ENCODE assay signal across 16 cellular contexts in the genomic region with DNA sequence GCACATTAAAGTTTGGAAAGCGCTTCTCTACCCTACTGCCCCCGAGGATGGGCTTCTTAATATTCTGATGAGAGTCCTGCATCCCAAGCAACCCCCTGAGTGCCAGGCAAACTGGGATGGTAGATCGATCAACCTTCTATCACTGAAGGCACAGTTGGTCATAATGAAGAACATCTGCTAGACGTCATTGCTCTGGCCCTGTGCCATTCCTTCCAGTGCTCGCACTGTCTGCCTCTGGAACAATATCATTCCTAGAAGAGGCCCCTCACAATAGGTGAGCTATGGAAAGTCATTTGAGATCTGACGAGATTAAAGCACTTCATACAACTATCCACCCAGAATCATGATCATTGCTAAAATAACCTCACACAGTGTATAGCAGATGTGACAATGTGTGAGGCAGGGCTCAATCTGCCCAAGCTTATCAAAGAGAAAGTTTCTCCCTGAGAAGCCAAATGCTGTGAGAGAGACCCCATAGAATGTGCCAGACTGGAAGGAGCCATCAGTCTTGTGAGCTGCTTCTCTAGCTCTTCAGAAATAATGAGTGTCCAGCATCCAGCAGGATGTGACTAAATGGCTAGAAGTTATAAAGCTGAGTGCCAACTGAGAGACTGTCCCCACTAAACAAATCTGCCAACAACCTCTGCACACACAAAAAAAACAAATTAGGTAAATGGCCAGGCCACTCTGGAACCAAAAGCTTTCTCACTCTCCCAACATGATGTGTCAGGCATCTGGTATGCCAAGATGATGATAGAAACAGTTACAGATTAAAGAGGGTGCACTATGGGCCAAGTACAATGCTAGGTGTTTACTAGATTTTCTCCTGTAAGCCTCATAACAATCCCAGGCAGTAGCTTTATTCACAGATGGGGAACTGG.
DNase-seq lines count a peak whose midpoint lies in the region; TF ChIP-seq lines count a peak whose summit lies in the region.
"Had no signal": no experiment of that assay in that cellular context is flagged by ENCODE, and none has a peak within 500 bp of the region (broad histone marks: within the 10 kb centered on the region; RNA-seq: fewer than 3 reads in every experiment).

No MANE protein-coding gene starts in this region.

- H3K36me3 ChIP-seq in ACC112 (ENCODE audit: insufficient read depth, low read length) = no peaks in the 10 kb centered on the region
- H3K36me3 ChIP-seq: BLaER1, heart right ventricle had no signal

- no peak for TF ChIP-seq CTCF in GM20000 (IDR thresholded peaks at IDR 0.05; ENCODE audit: extremely low read depth, missing control alignments)

- no peak overlapping the region for H3K4me3 ChIP-seq in ACC112 (ENCODE audit: low read depth, low read length)
- H3K4me3 ChIP-seq: BLaER1, heart right ventricle, SK-N-MC, testis had no signal

- H3K79me2 ChIP-seq in ACC112 (ENCODE audit: control insufficient read depth, insufficient read depth, low read length, unreplicated experiment) = no peaks in the 10 kb centered on the region

- H3K4me1 ChIP-seq in ACC112 (ENCODE audit: control insufficient read depth, insufficient read depth, low read length, unreplicated experiment) = peaks cover 9% of the 10 kb centered on the region
- H3K4me1 ChIP-seq: BLaER1, heart right ventricle, testis had no signal

- peak overlapping the region; percentile 49 for H3K27ac ChIP-seq in ACC112 (ENCODE audit: low read depth, low read length)
- H3K27ac ChIP-seq: BLaER1, heart right ventricle, SK-N-MC, testis had no signal

- DNase-seq in Daoy (ENCODE audit: low read depth) (peak; percentile 38), RPMI7951 (ENCODE audit: low read depth) (peak; percentile 82), fibroblast of peridontal ligament (ENCODE audit: extremely low read depth) (peak; percentile 45), SHP77 (lab: John Stamatoyannopoulos, UW) (no peak), DMS53 (lab: John Stamatoyannopoulos, UW) (no peak), GM20000 (ENCODE audit: low spot score) (no peak), middle frontal gyrus (ENCODE audit: extremely low spot score, low spot score) (no peak)
- DNase-seq: caudate nucleus, endodermal cell, heart right ventricle, NCI-H1105, NCI-H2227 treated with DMSO at 0.1 percent for 48 hours, testis had no signal

- no peak overlapping the region for H2AFZ ChIP-seq in ACC112 (ENCODE audit: low read length, unreplicated experiment)

- H3K27me3 ChIP-seq in ACC112 (ENCODE audit: insufficient read depth, low read length) = no peaks in the 10 kb centered on the region
- H3K27me3 ChIP-seq: BLaER1, heart right ventricle, testis had no signal

Comparison
In these comparisons a context has a peak if more than half of its experiments do, and no peak if none do; other contexts are left out.
1. DNase-seq: peak in Daoy (single experiment), RPMI7951 (single experiment) and fibroblast of peridontal ligament (single experiment); none in SHP77 (0 of 2), DMS53 (single experiment), GM20000 (single experiment) and middle frontal gyrus (single experiment).